ENCODE assay signal across 1 cellular context in the genomic region with DNA sequence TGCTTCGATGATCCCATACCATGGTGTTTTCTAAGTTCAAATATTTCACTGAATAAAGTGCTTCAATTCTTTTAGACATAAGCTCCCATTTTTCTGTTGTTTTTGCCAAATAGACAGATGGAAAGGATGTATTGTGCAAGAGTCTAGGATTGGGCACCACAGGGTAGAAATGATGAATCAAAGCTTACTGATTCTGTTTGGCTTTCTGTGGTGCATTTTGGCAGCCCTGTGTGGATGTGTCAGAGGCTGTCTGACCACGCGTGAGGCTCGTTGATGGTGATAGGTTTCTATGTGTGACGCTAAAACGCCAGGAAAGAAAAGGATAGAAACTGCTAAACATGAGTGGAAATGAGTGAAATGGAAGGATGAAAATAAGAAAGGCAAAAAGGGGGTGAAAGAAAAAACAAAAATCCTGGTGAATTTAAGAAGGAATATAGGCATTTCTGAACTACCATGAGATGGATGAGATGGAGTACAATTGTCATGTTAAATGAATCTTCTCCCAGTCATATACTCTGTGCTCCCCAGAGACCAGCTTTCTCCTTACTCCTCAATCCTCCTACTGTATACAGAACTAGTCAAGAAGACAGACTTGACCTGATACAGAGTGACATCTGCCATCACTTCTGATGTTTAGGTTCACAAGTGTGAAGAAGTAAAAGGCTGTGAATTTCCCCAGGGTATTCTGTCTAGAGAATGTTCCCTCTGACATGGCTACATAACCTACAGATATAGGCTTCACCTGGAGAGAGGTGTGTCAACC.
TF ChIP-seq lines count a peak whose summit lies in the region.

No MANE protein-coding gene starts in this region.

TF ChIP-seq in GM23338, 12 proteins besides CTCF, POLR2A, EP300 and RAD21 (continued from another document):
- TF ChIP-seq ZNF462 (CRISPR knock-in tag; IDR thresholded peaks at IDR 0.05): no peak
- TF ChIP-seq CREB1 (CRISPR knock-in tag; IDR thresholded peaks at IDR 0.05; ENCODE audit: low read depth): no peak
- TF ChIP-seq ZNF331 (CRISPR knock-in tag; IDR thresholded peaks at IDR 0.05; ENCODE audit: low read depth): no peak
- no peak for TF ChIP-seq NANOG (IDR thresholded peaks at IDR 0.05; ENCODE audit: borderline replicate concordance)
- TF ChIP-seq POLR2AphosphoS5 (IDR thresholded peaks at IDR 0.05; ENCODE audit: low read depth): no peak
- no peak for TF ChIP-seq STAT1 (IDR thresholded peaks at IDR 0.05; ENCODE audit: unreplicated experiment)
- TF ChIP-seq ETS1 (IDR thresholded peaks at IDR 0.05): no peak
- no peak for TF ChIP-seq REST (IDR thresholded peaks at IDR 0.05; ENCODE audit: unreplicated experiment)
- no peak for TF ChIP-seq EZH2phosphoT487 (IDR thresholded peaks at IDR 0.05; ENCODE audit: unreplicated experiment)
- TF ChIP-seq EZH2 (IDR thresholded peaks at IDR 0.05; ENCODE audit: low read depth, unreplicated experiment): no peak
- no peak for TF ChIP-seq JUNB (IDR thresholded peaks at IDR 0.05; ENCODE audit: unreplicated experiment)
